Comparison of ENCODE assay signal across 8 cellular contexts in the genomic region with DNA sequence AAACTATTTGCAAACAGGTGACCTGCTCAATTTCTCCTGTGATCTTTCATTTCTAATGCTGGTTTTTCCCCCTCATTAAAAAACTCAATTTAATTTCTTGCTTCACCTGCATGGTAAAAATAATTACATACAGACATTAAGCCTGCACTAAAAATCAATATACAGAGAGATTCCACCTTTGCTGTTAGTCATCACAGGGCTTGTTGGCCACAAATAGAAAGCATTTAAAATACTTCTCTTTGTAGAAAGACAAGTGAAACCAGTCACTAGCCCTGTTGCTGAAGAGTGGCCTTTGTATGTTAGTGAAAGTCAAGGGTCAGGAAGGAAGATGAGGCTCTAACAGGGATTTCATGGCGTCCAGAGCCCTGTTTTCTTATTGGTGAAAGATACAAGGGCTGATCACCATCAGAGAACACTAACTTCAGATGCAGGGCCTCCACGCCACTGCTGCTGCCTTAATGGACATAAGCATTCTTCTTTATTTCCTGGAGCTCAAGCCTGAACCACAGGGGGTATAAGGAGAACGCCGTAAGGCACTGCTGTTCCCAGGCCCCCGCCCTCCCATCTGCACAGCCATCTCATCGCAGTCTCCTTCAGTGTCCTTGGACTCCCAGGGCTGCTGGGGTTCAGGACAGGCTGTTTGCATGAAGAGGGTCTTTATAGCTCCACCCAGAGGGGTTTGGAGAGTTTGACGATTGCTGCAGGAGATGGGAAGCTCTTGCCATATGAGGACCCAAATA.
DNase-seq lines count a peak whose midpoint lies in the region; ATAC-seq, FAIRE-seq and TF ChIP-seq lines count a peak whose summit lies in the region.

No MANE protein-coding gene starts in this region.

- no peak for TF ChIP-seq POLR2A in H54 (IDR thresholded peaks at IDR 0.05; ENCODE audit: low read depth, low read length)

- no peak overlapping the region for H4K5ac ChIP-seq in mesendoderm (ENCODE audit: low read length)

- no peaks in the 10 kb centered on the region for H3K9me3 Mint-ChIP-seq in activated T-helper 1 cell treated with anti-CD3 and anti-CD28 coated beads, Interleukin-12 subunit alpha, Interleukin-12 subunit beta, Interleukin-2, Interleukin-4 antibody, amounts not matched to agents 30 ng/mL and 10 ng/mL and 1 ng/mL, durations not matched to agents 14 hours and 24 hours and 36 hours

- TF ChIP-seq CTCF in GM06990 (IDR thresholded peaks at IDR 0.05; ENCODE audit: insufficient read depth, low read length, poor library complexity, severe bottlenecking): no peak

- H2BK15ac ChIP-seq in mesendoderm (replicated peaks; ENCODE audit: low read depth): no peak overlapping the region

- H3K9me3 ChIP-seq in HUES48 (ENCODE audit: control insufficient read depth, insufficient read depth, low read length): no peaks in the 10 kb centered on the region

- H3K18ac ChIP-seq in mesendoderm (ENCODE audit: low read length): no peak overlapping the region

- H3K56ac ChIP-seq in mesendoderm (ENCODE audit: low read length): no peak overlapping the region

- H3K27ac ChIP-seq in HUES48 (ENCODE audit: low read depth, low read length) (peak overlapping the region; percentile 68), mesendoderm (ENCODE audit: low read depth, low read length) (peak overlapping the region; percentile 25)

- H3K4me1 ChIP-seq in HUES48 (ENCODE audit: control insufficient read depth, insufficient read depth, low read length): peaks cover 46% of the 10 kb centered on the region
- peaks cover 11% of the 10 kb centered on the region for H3K4me1 ChIP-seq in mesendoderm (ENCODE audit: control insufficient read depth, low read depth, low read length)

- peaks cover 5% of the 10 kb centered on the region for H3K36me3 Mint-ChIP-seq in activated T-helper 1 cell treated with anti-CD3 and anti-CD28 coated beads, Interleukin-12 subunit alpha, Interleukin-12 subunit beta, Interleukin-2, Interleukin-4 antibody, amounts not matched to agents 30 ng/mL and 10 ng/mL and 1 ng/mL, durations not matched to agents 14 hours and 24 hours and 36 hours (ENCODE audit: low read depth)

- no peak overlapping the region for H3K9ac ChIP-seq in HUES48 (ENCODE audit: low read depth, low read length)
- no peak overlapping the region for H3K9ac ChIP-seq in mesendoderm (ENCODE audit: low read length)

- no peak overlapping the region for H3K4ac ChIP-seq in mesendoderm (ENCODE audit: low read depth, low read length)

- no peak for ATAC-seq in GM18870 (IDR thresholded peaks at IDR 0.05; ENCODE audit: unreplicated experiment)

- H2AK5ac ChIP-seq in mesendoderm (ENCODE audit: low read length): no peak overlapping the region

- H3K4me3 ChIP-seq in GM06990 (replicated peaks; ENCODE audit: low read depth, low read length) (no peak overlapping the region), HUES48 (ENCODE audit: low read depth, low read length) (no peak overlapping the region), mesendoderm (ENCODE audit: low read length) (no peak overlapping the region)

- H3K36me3 ChIP-seq in GM06990 (ENCODE audit: control insufficient read depth, insufficient read depth, low read length) (no peaks in the 10 kb centered on the region), HUES48 (ENCODE audit: control insufficient read depth, insufficient read depth, low read length) (no peaks in the 10 kb centered on the region), mesendoderm (ENCODE audit: control insufficient read depth, insufficient read depth, low read length) (no peaks in the 10 kb centered on the region)

- H3K79me1 ChIP-seq in mesendoderm (ENCODE audit: low read length): no peaks in the 10 kb centered on the region

- H3K27ac Mint-ChIP-seq in activated T-helper 1 cell treated with anti-CD3 and anti-CD28 coated beads, Interleukin-12 subunit alpha, Interleukin-12 subunit beta, Interleukin-2, Interleukin-4 antibody, amounts not matched to agents 30 ng/mL and 10 ng/mL and 1 ng/mL, durations not matched to agents 14 hours and 24 hours and 36 hours: peak overlapping the region; percentile 97

- no peak overlapping the region for H3K23ac ChIP-seq in mesendoderm (ENCODE audit: low read length)

- no peaks in the 10 kb centered on the region for H3K79me2 ChIP-seq in mesendoderm (ENCODE audit: control insufficient read depth, insufficient read depth, low read length)

- no peak overlapping the region for H3K4me2 ChIP-seq in mesendoderm (ENCODE audit: low read length)

- peaks cover 96% of the 10 kb centered on the region for H3K4me1 Mint-ChIP-seq in activated T-helper 1 cell treated with anti-CD3 and anti-CD28 coated beads, Interleukin-12 subunit alpha, Interleukin-12 subunit beta, Interleukin-2, Interleukin-4 antibody, amounts not matched to agents 30 ng/mL and 10 ng/mL and 1 ng/mL, durations not matched to agents 14 hours and 24 hours and 36 hours (ENCODE audit: low read depth)

- H2BK120ac ChIP-seq in mesendoderm (ENCODE audit: low read depth, low read length): no peak overlapping the region

- peak; percentile 39 for DNase-seq in GM06990 (ENCODE audit: extremely low read depth, insufficient read length)
- no peak for DNase-seq in activated T-helper 1 cell treated with anti-CD3 and anti-CD28 coated beads, Interleukin-12 subunit alpha, Interleukin-12 subunit beta, Interleukin-2, Interleukin-4 antibody, amounts not matched to agents 30 ng/mL and 10 ng/mL and 1 ng/mL, durations not matched to agents 14 hours and 24 hours and 36 hours (ENCODE audit: low spot score)
- DNase-seq in mesendoderm: peak; percentile 35
- no peak for DNase-seq in H54 (ENCODE audit: insufficient read length, low spot score)
- DNase-seq in DMS114 treated with DMSO at 0.1 percent for 48 hours (lab: John Stamatoyannopoulos, UW; ENCODE audit: unreplicated experiment): no peak
- DNase-seq in NCI-H1048 (lab: John Stamatoyannopoulos, UW): no peak

- H3K27me3 ChIP-seq in GM06990 (replicated peaks; ENCODE audit: control insufficient read depth, insufficient read depth, low read length): no peaks in the 10 kb centered on the region
- H3K27me3 ChIP-seq in HUES48 (ENCODE audit: control insufficient read depth, insufficient read depth, low read length): no peaks in the 10 kb centered on the region
- H3K27me3 ChIP-seq in mesendoderm (ENCODE audit: insufficient read depth, low read length, poor library complexity): no peaks in the 10 kb centered on the region

- H3K4me3 Mint-ChIP-seq in activated T-helper 1 cell treated with anti-CD3 and anti-CD28 coated beads, Interleukin-12 subunit alpha, Interleukin-12 subunit beta, Interleukin-2, Interleukin-4 antibody, amounts not matched to agents 30 ng/mL and 10 ng/mL and 1 ng/mL, durations not matched to agents 14 hours and 24 hours and 36 hours: peak overlapping the region; percentile 57

- no peak for FAIRE-seq in H54 (lab: Jason Lieb, UNC)

- H3K27me3 Mint-ChIP-seq in activated T-helper 1 cell treated with anti-CD3 and anti-CD28 coated beads, Interleukin-12 subunit alpha, Interleukin-12 subunit beta, Interleukin-2, Interleukin-4 antibody, amounts not matched to agents 30 ng/mL and 10 ng/mL and 1 ng/mL, durations not matched to agents 14 hours and 24 hours and 36 hours (ENCODE audit: insufficient read depth): peaks cover 5% of the 10 kb centered on the region

- no peak overlapping the region for H4K8ac ChIP-seq in mesendoderm (ENCODE audit: low read depth, low read length)

- intact Hi-C loops in activated T-helper 1 cell treated with anti-CD3 and anti-CD28 coated beads, Interleukin-12 subunit alpha, Interleukin-12 subunit beta, Interleukin-2, Interleukin-4 antibody, amounts not matched to agents 30 ng/mL and 10 ng/mL and 1 ng/mL, durations not matched to agents 14 hours and 24 hours and 36 hours (cut with micrococcal nuclease): loop anchor here (1.0 kb wide), 1 partner anchor 199 kb away; no protein-coding TSS in a partner anchor

- H2BK5ac ChIP-seq in mesendoderm (ENCODE audit: low read length): no peak overlapping the region

- no CpG with 5 or more reads among the region's 7 CpGs for WGBS in mesendoderm (ENCODE audit: extremely low coverage, insufficient coverage, low lambda C conversion rate)

Comparison
In these comparisons a context has a peak if more than half of its experiments do, and no peak if none do; other contexts are left out.
1. DNase-seq: peak in GM06990 (single experiment) and mesendoderm (single experiment); none in activated T-helper 1 cell treated with anti-CD3 and anti-CD28 coated beads, Interleukin-12 subunit alpha, Interleukin-12 subunit beta, Interleukin-2, Interleukin-4 antibody, amounts not matched to agents 30 ng/mL and 10 ng/mL and 1 ng/mL, durations not matched to agents 14 hours and 24 hours and 36 hours (single experiment), H54 (single experiment), DMS114 treated with DMSO at 0.1 percent for 48 hours (single experiment) and NCI-H1048 (single experiment).